ENCODE assay signal across 8 cellular contexts in the genomic region with DNA sequence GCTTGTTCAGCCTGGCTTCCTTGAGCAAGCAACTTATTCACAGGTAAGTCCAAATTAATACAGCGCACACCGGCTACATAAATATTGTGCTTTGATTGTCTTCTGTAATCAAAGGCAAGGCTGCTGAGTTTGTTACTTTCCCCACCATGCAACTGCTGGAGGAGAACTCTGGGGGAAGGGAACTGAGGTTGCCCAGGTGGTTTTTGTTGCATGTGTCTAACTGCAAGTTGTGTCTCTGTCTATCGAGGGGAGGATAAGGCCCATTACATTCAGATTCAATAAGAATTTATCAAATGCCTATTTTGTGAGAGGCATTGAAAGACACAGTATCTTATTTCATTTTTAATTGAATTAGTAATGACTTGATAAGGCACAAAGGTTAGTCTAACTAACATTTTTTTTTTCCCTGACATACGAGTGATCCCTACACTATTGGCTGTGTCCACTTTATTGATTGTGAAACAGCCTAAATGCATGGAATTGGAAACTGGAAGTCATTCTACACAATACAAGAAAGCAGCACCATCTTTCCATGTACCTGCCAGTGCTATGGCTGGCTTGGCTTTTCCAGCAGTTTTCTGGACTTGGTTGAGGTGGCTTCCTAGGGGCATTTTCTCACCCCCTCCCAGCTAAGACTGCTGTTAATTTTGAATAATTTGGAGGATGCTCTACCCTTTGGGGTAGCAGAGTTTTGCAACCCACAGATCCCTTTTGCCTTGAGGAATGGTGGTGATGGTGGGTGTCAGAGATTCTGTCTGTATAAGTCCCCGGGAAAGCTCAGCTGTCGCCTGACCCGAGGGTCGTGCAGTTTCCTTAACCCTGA. TPM values are rescaled to one million over a fixed set of nuclear protein-coding genes. Genes with fewer than 3 reads are reported as not detected.
A peak's percentile ranks its signal among the peaks of the same experiment; 100 is the strongest.
DNase-seq lines count a peak whose midpoint lies in the region; ATAC-seq and TF ChIP-seq lines count a peak whose summit lies in the region.

No MANE protein-coding gene starts in this region.

- H3K27ac Mint-ChIP-seq in brain, result peak overlapping the region; percentile 58 to 98 (median 96)
- H3K27ac Mint-ChIP-seq in memory B cell, result peak overlapping the region; percentile 94

- WGBS in upper lobe of left lung, 2 donors, result 36 to 37% methylated on average over 8 of the region's 8 CpGs

- H3K27me3 ChIP-seq in cardiac muscle cell (no peaks in the 10 kb centered on the region), upper lobe of left lung (no peaks in the 10 kb centered on the region)

- intact Hi-C loops in Right ventricle myocardium superior (cut with DNase I), result loop anchor here (5.0 kb wide), 1 partner anchor 74 kb away; no protein-coding TSS in a partner anchor

- TF ChIP-seq CTCF in cardiac muscle cell (IDR thresholded peaks at IDR 0.05; ENCODE audit: low read depth, low read length) (no peak), brain (conservative IDR thresholded peaks at IDR 0.05) (no peak), upper lobe of left lung (IDR thresholded peaks at IDR 0.05) (no peak)

- ATAC-seq in Right ventricle myocardium superior (ENCODE audit: poor library complexity), result no peak
- no peak for ATAC-seq in memory B cell (ENCODE audit: low read depth)
- no peak for ATAC-seq in upper lobe of left lung (ENCODE audit: low FRiP score in 2 of 2)
- ATAC-seq in HG02610 (IDR thresholded peaks at IDR 0.05; ENCODE audit: unreplicated experiment), result no peak

- H3K4me3 ChIP-seq in cardiac muscle cell (peak overlapping the region; percentile 88), upper lobe of left lung (peak overlapping the region; percentile 50 to 95 (median 80))

- H3K9me3 Mint-ChIP-seq in brain (peaks cover 0 to 3% (median 0%) of the 10 kb centered on the region in 5 experiments), memory B cell (no peaks in the 10 kb centered on the region)

- H3K36me3 Mint-ChIP-seq in brain (no peaks in the 10 kb centered on the region), memory B cell (peaks cover 1% of the 10 kb centered on the region)

- H3K36me3 ChIP-seq in cardiac muscle cell (no peaks in the 10 kb centered on the region), upper lobe of left lung (no peaks in the 10 kb centered on the region)

- H3K4me1 ChIP-seq in cardiac muscle cell (ENCODE audit: low read depth) (peaks cover 14% of the 10 kb centered on the region), upper lobe of left lung (peaks cover 9 to 27% (median 23%) of the 10 kb centered on the region in 4 donors)

- POLR2A ChIA-PET in HEK293T (lab: Yijun Ruan, JAX), result interaction anchor here (0.7 to 1.6 kb wide), 4 partner anchors 11 to 502 kb away, joined by 3 to 4 read pairs (median 3); partner anchors contain the start of gene SLC41A2

- H3K4me1 Mint-ChIP-seq in brain (peaks cover 37% of the 10 kb centered on the region), memory B cell (peaks cover 14% of the 10 kb centered on the region)

- no peak for TF ChIP-seq EP300 in upper lobe of left lung (IDR thresholded peaks at IDR 0.05)

- TF ChIP-seq POLR2A in upper lobe of left lung (IDR thresholded peaks at IDR 0.05), result no peak

- peaks cover 30% of the 10 kb centered on the region for H3K27me3 Mint-ChIP-seq in brain
- no peaks in the 10 kb centered on the region for H3K27me3 Mint-ChIP-seq in memory B cell

- no peaks in the 10 kb centered on the region for H3K9me3 ChIP-seq in cardiac muscle cell (ENCODE audit: low read depth)
- no peaks in the 10 kb centered on the region for H3K9me3 ChIP-seq in upper lobe of left lung

- no peak for DNase-seq in cardiac muscle cell (ENCODE audit: low read depth in 1 of 2, low spot score in 1 of 2)
- no peak for DNase-seq in Right ventricle myocardium superior
- DNase-seq in memory B cell (ENCODE audit: low spot score in 2 of 2), result no peak
- no peak for DNase-seq in upper lobe of left lung
- no peak for DNase-seq in HEK293T (ENCODE audit: extremely low spot score)
- no peak for DNase-seq in NCI-H128 (lab: John Stamatoyannopoulos, UW; ENCODE audit: unreplicated experiment)

- H3K4me3 Mint-ChIP-seq in brain, result peak overlapping the region; percentile 94 to 99 (median 95)
- H3K4me3 Mint-ChIP-seq in memory B cell, result peak overlapping the region; percentile 95

- CTCF ChIA-PET in HEK293T (lab: Yijun Ruan, JAX), result interaction anchor here (0.8 kb wide), 1 partner anchor 74 kb away, joined by 3 read pairs; no protein-coding TSS in a partner anchor

- H3K27ac ChIP-seq in cardiac muscle cell (peak overlapping the region; percentile 65), upper lobe of left lung (peak overlapping the region; percentile 81 to 96 (median 90))

TF ChIP-seq in HEK293T, 16 proteins besides CTCF, POLR2A, EP300 and RAD21:
- TF ChIP-seq PKNOX1 (IDR thresholded peaks at IDR 0.05), result no peak
- TF ChIP-seq HDGF (IDR thresholded peaks at IDR 0.05; ENCODE audit: borderline replicate concordance), result no peak
- TF ChIP-seq ELF4 (IDR thresholded peaks at IDR 0.05), result no peak
- TF ChIP-seq TARDBP (IDR thresholded peaks at IDR 0.05), result no peak
- TF ChIP-seq LEF1 (IDR thresholded peaks at IDR 0.05; ENCODE audit: borderline replicate concordance), result no peak
- no peak for TF ChIP-seq CTBP1 (IDR thresholded peaks at IDR 0.05; ENCODE audit: borderline replicate concordance)
- no peak for TF ChIP-seq BHLHE40 (IDR thresholded peaks at IDR 0.05; ENCODE audit: borderline replicate concordance)
- no peak for TF ChIP-seq SUZ12 (IDR thresholded peaks at IDR 0.05)
- TF ChIP-seq SP1 (IDR thresholded peaks at IDR 0.05), result no peak

RNA-seq across cellular contexts. Expression of gene CHST11, which starts 0.9 kb away (rescaled TPM):
- 29.8 and 39.8 TPM in 2 replicates for total RNA-seq in cardiac muscle cell
- 20.5 and 24.2 TPM in 2 replicates for polyA plus RNA-seq in cardiac muscle cell
- 3.0 TPM for total RNA-seq in Right ventricle myocardium superior
- polyA plus RNA-seq in brain (ENCODE audit: insufficient read depth, low read depth, low replicate concordance), result 7.2 TPM
- total RNA-seq in upper lobe of left lung, result 100 to 1,000 TPM in 1 of 6 donors, 10 to 100 TPM in 5; 40.4 to 234 (median 58.4) TPM
